9 cellular contexts compared by ENCODE assay signal in genomic region chr14:36662543-36663403, GRCh38. TPM values are rescaled to one million over a fixed set of nuclear protein-coding genes. Genes with fewer than 3 reads are reported as not detected.
DNase-seq lines count a peak whose midpoint lies in the region; ATAC-seq, FAIRE-seq and TF ChIP-seq lines count a peak whose summit lies in the region.
"Had no signal": no experiment of that assay in that cellular context is flagged by ENCODE, and none has a peak within 500 bp of the region (broad histone marks: within the 10 kb centered on the region; RNA-seq: fewer than 3 reads in every experiment).

No MANE protein-coding gene starts in this region.

- no peak overlapping the region for H3K27ac Mint-ChIP-seq in CD4-positive, alpha-beta T cell
- peak overlapping the region in 1 of 3 experiments; percentile 23 for H3K27ac Mint-ChIP-seq in nephron

- H3K27me3 Mint-ChIP-seq in CD4-positive, alpha-beta T cell, result peaks cover 91% of the 10 kb centered on the region
- H3K27me3 Mint-ChIP-seq in nephron (ENCODE audit: low read depth), result peaks cover 99% of the 10 kb centered on the region

- no peak overlapping the region for H3K56ac ChIP-seq in IMR-90 (ENCODE audit: extremely low read depth, insufficient read depth, low read length)

- no peak overlapping the region for H4K91ac ChIP-seq in IMR-90 (ENCODE audit: insufficient read depth, low read depth, low read length)

- H3K9me3 Mint-ChIP-seq in CD4-positive, alpha-beta T cell, result no peaks in the 10 kb centered on the region
- peaks cover 2% of the 10 kb centered on the region for H3K9me3 Mint-ChIP-seq in nephron

- H4K20me1 ChIP-seq in IMR-90 (ENCODE audit: insufficient read depth, low read length), result no peaks in the 10 kb centered on the region

- peak overlapping the region; percentile 65; the same call in 1 of the 2 replicates for H3K4me2 ChIP-seq in IMR-90 (ENCODE audit: low read depth, low read length)

- POLR2A ChIA-PET in CD4-positive, alpha-beta T cell (lab: Charles Lee), result no interaction called here
- POLR2A ChIA-PET in IMR-90 (lab: Charles Lee; ENCODE audit: unreplicated experiment), result interaction anchor here (0.7 kb wide), 1 partner anchor 756 kb away, joined by 3 read pairs; no protein-coding TSS in a partner anchor

- dilution Hi-C loops in IMR-90 (cut with HindIII; ENCODE audit: low sequenced_read_pairs, unreplicated experiment), result no loop called here

- WGBS in IMR-90 (ENCODE audit: extremely low coverage in 2 of 2, insufficient read length in 1 of 2), 2 experiments, result 2% methylated on average over 36 of the region's 71 CpGs; no CpG with 5 or more reads in 1 of the 2 experiments

- ATAC-seq in CD4-positive, alpha-beta T cell (ENCODE audit: poor library complexity), result no peak
- ATAC-seq in IMR-90 (ENCODE audit: low read depth), result no peak
- no peak for ATAC-seq in HG02852 (IDR thresholded peaks at IDR 0.05; ENCODE audit: unreplicated experiment)

- H2AK5ac ChIP-seq in IMR-90 (ENCODE audit: low read depth, low read length), result no peak overlapping the region

- no peak for TF ChIP-seq CTCF in CD4-positive, alpha-beta T cell (IDR thresholded peaks at IDR 0.05)
- TF ChIP-seq CTCF in IMR-90 (conservative IDR thresholded peaks at IDR 0.05; ENCODE audit: low read depth, low read length), result no peak
- TF ChIP-seq CTCF in bronchial epithelial cell (IDR thresholded peaks at IDR 0.05; ENCODE audit: insufficient read depth, low read length, severe bottlenecking), result peak; percentile 3
- TF ChIP-seq CTCF in nephron (IDR thresholded peaks at IDR 0.05; ENCODE audit: unreplicated experiment in 3 of 3), result peak in 1 of 3 experiments; percentile 13
- TF ChIP-seq CTCF in GM20000 (IDR thresholded peaks at IDR 0.05; ENCODE audit: extremely low read depth, missing control alignments), result no peak

- intact Hi-C loops in CD4-positive, alpha-beta T cell (cut with DNase I, micrococcal nuclease), result no loop called here
- intact Hi-C loops in IMR-90 (cut with micrococcal nuclease), result no loop called here

- H3K27ac ChIP-seq in CD4-positive, alpha-beta T cell (ENCODE audit: low read depth, low read length), result no peak overlapping the region
- H3K27ac ChIP-seq in IMR-90 (ENCODE audit: insufficient read depth, low read length), result no peak overlapping the region

- no peak overlapping the region for H2BK15ac ChIP-seq in IMR-90 (ENCODE audit: low read depth, low read length)

- peaks cover 5% of the 10 kb centered on the region; the same call in 1 of the 2 replicates for H3K4me1 ChIP-seq in IMR-90 (ENCODE audit: control insufficient read depth, insufficient read depth, low read length)

- H3K23ac ChIP-seq in IMR-90 (ENCODE audit: low read depth, low read length), result no peak overlapping the region; the same call in 1 of the 2 replicates

- no peak overlapping the region for H2AK9ac ChIP-seq in IMR-90 (replicated peaks; ENCODE audit: low read depth, low read length, poor library complexity)

- no peaks in the 10 kb centered on the region for H3K79me1 ChIP-seq in IMR-90 (ENCODE audit: low read depth in 1 of 2, low read length in 2 of 2)

- no peak overlapping the region for H4K5ac ChIP-seq in IMR-90 (ENCODE audit: low read depth, low read length)

- H2BK120ac ChIP-seq in IMR-90 (ENCODE audit: low read depth, low read length), result no peak overlapping the region

- H4K8ac ChIP-seq in IMR-90 (ENCODE audit: low read depth in 2 of 2, low read length in 2 of 2), result no peak overlapping the region

- no peak for TF ChIP-seq POLR2A in IMR-90 (IDR thresholded peaks at IDR 0.05; ENCODE audit: low read depth, low read length)

- no peaks in the 10 kb centered on the region for H3K9me1 ChIP-seq in IMR-90 (ENCODE audit: insufficient read depth, low read length)

- BruUV-seq in IMR-90 (replicated peaks; lab: Mats Ljungman, UMichigan), result no TSS peak

- no peak overlapping the region for H3K4ac ChIP-seq in IMR-90 (ENCODE audit: low read depth, low read length)

- H3K4me1 Mint-ChIP-seq in CD4-positive, alpha-beta T cell (ENCODE audit: low read depth), result peaks cover 55% of the 10 kb centered on the region
- H3K4me1 Mint-ChIP-seq in nephron, result peaks cover 42% of the 10 kb centered on the region

- no peaks in the 10 kb centered on the region for H3K9me3 ChIP-seq in CD4-positive, alpha-beta T cell (ENCODE audit: control insufficient read depth, low read length)
- peaks cover 15% of the 10 kb centered on the region for H3K9me3 ChIP-seq in IMR-90 (ENCODE audit: control insufficient read depth, insufficient read depth, low read length)

- no peaks in the 10 kb centered on the region for H3K36me3 ChIP-seq in IMR-90 (ENCODE audit: control insufficient read depth, insufficient read depth, low read length)
- H3K36me3 ChIP-seq in bronchial epithelial cell (ENCODE audit: control insufficient read depth, insufficient read depth, low read length), result peaks cover 20% of the 10 kb centered on the region

- peak overlapping the region; percentile 74 for H2AFZ ChIP-seq in IMR-90 (replicated peaks; ENCODE audit: low read length, poor library complexity)

- no peak overlapping the region for H2BK5ac ChIP-seq in IMR-90 (ENCODE audit: low read depth, low read length, poor library complexity, severe bottlenecking)

- H3K27me3 ChIP-seq in CD4-positive, alpha-beta T cell (ENCODE audit: control insufficient read depth, insufficient read depth, low read length), result peaks cover 100% of the 10 kb centered on the region
- peaks cover 91% of the 10 kb centered on the region for H3K27me3 ChIP-seq in IMR-90 (ENCODE audit: control insufficient read depth, insufficient read depth, low read length)
- H3K27me3 ChIP-seq in bronchial epithelial cell (ENCODE audit: control insufficient read depth, insufficient read depth, low read length), result no peaks in the 10 kb centered on the region

- H3K4me3 Mint-ChIP-seq in CD4-positive, alpha-beta T cell, result peak overlapping the region; percentile 42
- peak overlapping the region; percentile 84 to 86 (median 85) for H3K4me3 Mint-ChIP-seq in nephron

- no peak overlapping the region for H2BK20ac ChIP-seq in IMR-90 (ENCODE audit: low read depth, low read length)

- DNase-seq in CD4-positive, alpha-beta T cell, result no peak
- DNase-seq in IMR-90 (no peak), bronchial epithelial cell (ENCODE audit: low read depth) (peak; percentile 34), GM20000 (ENCODE audit: low spot score) (no peak), EL (no peak), GM19238 (ENCODE audit: insufficient read length, low spot score) (no peak)

- H3K14ac ChIP-seq in IMR-90 (replicated peaks; ENCODE audit: low read depth, low read length), result no peak overlapping the region

- in situ Hi-C loops in IMR-90 (cut with MboI; ENCODE audit: low sequenced_read_pairs), result no loop called here

- FAIRE-seq in bronchial epithelial cell (lab: Jason Lieb, UNC), result no peak

- H3K9ac ChIP-seq in IMR-90 (ENCODE audit: low read depth, low read length), result no peak overlapping the region

- H3K4me3 ChIP-seq in IMR-90 (ENCODE audit: insufficient read depth, low read depth, low read length) (no peak overlapping the region), bronchial epithelial cell (ENCODE audit: low read depth, low read length) (peak overlapping the region; percentile 67)

- no peaks in the 10 kb centered on the region for H3K36me3 Mint-ChIP-seq in CD4-positive, alpha-beta T cell (ENCODE audit: low read depth)
- H3K36me3 Mint-ChIP-seq in nephron (ENCODE audit: low read depth), result no peaks in the 10 kb centered on the region

- no peak for TF ChIP-seq RAD21 in IMR-90 (IDR thresholded peaks at IDR 0.05; ENCODE audit: low read length)

- CTCF ChIA-PET in CD4-positive, alpha-beta T cell (lab: Charles Lee), result no interaction called here
- CTCF ChIA-PET in IMR-90 (lab: Yijun Ruan, JAX), result no interaction called here

- no peak overlapping the region for H3K18ac ChIP-seq in IMR-90 (ENCODE audit: low read depth, low read length)

TF ChIP-seq in IMR-90, 13 proteins besides CTCF, POLR2A, EP300 and RAD21:
- TF ChIP-seq CHD1 (IDR thresholded peaks at IDR 0.05; ENCODE audit: low read depth, low read length) (no peak), BHLHE40 (IDR thresholded peaks at IDR 0.05; ENCODE audit: low read depth, low read length) (no peak), MXI1 (IDR thresholded peaks at IDR 0.05; ENCODE audit: borderline replicate concordance, low read depth, low read length) (no peak), MAFK (IDR thresholded peaks at IDR 0.05; ENCODE audit: low read depth, low read length) (no peak), CEBPB (IDR thresholded peaks at IDR 0.05; ENCODE audit: low read depth, low read length) (no peak), MAZ (IDR thresholded peaks at IDR 0.05; ENCODE audit: borderline replicate concordance, low read depth, low read length) (no peak), NFE2L2 (IDR thresholded peaks at IDR 0.05; ENCODE audit: low read depth, low read length) (no peak), RFX5 (IDR thresholded peaks at IDR 0.05; ENCODE audit: low read depth, low read length) (no peak), ELK1 (IDR thresholded peaks at IDR 0.05; ENCODE audit: borderline replicate concordance, low read depth, low read length) (no peak), FOS (IDR thresholded peaks at IDR 0.05; ENCODE audit: low read depth, low read length) (no peak)

RNA-seq across cellular contexts. Expression of gene PAX9, which starts 1.1 kb away (rescaled TPM):
- not detected for total RNA-seq in CD4-positive, alpha-beta T cell
- total RNA-seq in IMR-90 (2012; rRNA removed) (not detected in 2 replicates), bronchial epithelial cell (9.7 and 18.4 TPM in 2 replicates)
- polyA plus RNA-seq in IMR-90 (2012; rRNA removed), result not detected in 2 replicates
- polyA plus RNA-seq in IMR-90 (2012; cell fraction: cytosol; rRNA removed), result not detected in 2 replicates
- not detected in 2 replicates for polyA plus RNA-seq in IMR-90 (2012; cell fraction: nucleus; rRNA removed; ENCODE audit: low replicate concordance)
- total RNA-seq: activated naive CD4-positive, alpha-beta T cell treated with anti-CD3 and anti-CD28 coated beads, Interleukin-2, amount 50 U/mL, for 72 hours had no signal

Comparison
In these comparisons a context has a peak if more than half of its experiments do, and no peak if none do; other contexts are left out.
1. RNA of gene PAX9, which starts 1.1 kb away (total RNA-seq): 9.7 to 18.4 TPM in bronchial epithelial cell; not detected in CD4-positive, alpha-beta T cell and not detected in IMR-90; every median in the first group is over 10 times any median in the second.